ENCODE assay signal across 3 cellular contexts in genomic region chr10:101513733-101514132, GRCh38.
TF ChIP-seq lines count a peak whose summit lies in the region.

No MANE protein-coding gene starts in this region.

TF ChIP-seq in HepG2, 621 proteins besides CTCF, POLR2A, EP300 and RAD21:
- TF ChIP-seq ZNF7 (CRISPR knock-in tag; IDR thresholded peaks at IDR 0.05) (peak; percentile 95), PHF8 (CRISPR knock-in tag; IDR thresholded peaks at IDR 0.05) (no peak), ZBTB37 (CRISPR knock-in tag; IDR thresholded peaks at IDR 0.05) (no peak)

TF ChIP-seq in HEK293, 187 proteins besides CTCF, POLR2A, EP300 and RAD21:
- TF ChIP-seq PRDM6 (tag by site-specific recombination; IDR thresholded peaks at IDR 0.05) (no peak), ZNF707 (tag by site-specific recombination; IDR thresholded peaks at IDR 0.05) (no peak), ZNF664 (tag by site-specific recombination; IDR thresholded peaks at IDR 0.05) (peak; percentile 31; the same call in 1 of the 2 replicates)

TF ChIP-seq in K562, 482 proteins besides CTCF, POLR2A, EP300 and RAD21:
- no peak for TF ChIP-seq CREB3 (tag; conservative IDR thresholded peaks at IDR 0.05; ENCODE audit: low read depth)
- TF ChIP-seq RBM25 (IDR thresholded peaks at IDR 0.05; ENCODE audit: low read depth, low read length, severe bottlenecking), result peak; percentile 80
- TF ChIP-seq ZFP36 (IDR thresholded peaks at IDR 0.05; ENCODE audit: low read depth, low read length, partially characterized antibody), result peak; percentile 45
